14 cellular contexts compared by ENCODE assay signal in genomic region chr10:6493521-6494451, GRCh38.
DNase-seq lines count a peak whose midpoint lies in the region; ATAC-seq, FAIRE-seq and TF ChIP-seq lines count a peak whose summit lies in the region.
"Had no signal": no experiment of that assay in that cellular context is flagged by ENCODE, and none has a peak within 500 bp of the region (broad histone marks: within the 10 kb centered on the region; RNA-seq: fewer than 3 reads in every experiment).

No MANE protein-coding gene starts in this region.

- DNase-seq in A549 (ENCODE audit: low read depth in 1 of 2, low spot score in 1 of 2) = no peak
- DNase-seq in EL = peak; percentile 6
- no peak for DNase-seq in activated CD8-positive, alpha-beta T cell treated with anti-CD3 and anti-CD28 coated beads for 36 hours
- DNase-seq in foreskin keratinocyte = peak; percentile 76 to 89
- DNase-seq in left cardiac atrium = no peak
- DNase-seq: activated CD4-positive, alpha-beta T cell treated with anti-CD3 and anti-CD28 coated beads for 48 hours; activated naive CD4-positive, alpha-beta T cell treated with Interleukin-2 at 50 U/mL for 16 hours; AML-193; KG1; stimulated activated CD4-positive, alpha-beta T cell treated with anti-CD3 and anti-CD28 coated beads, Interleukin-4, amount 100 ng/mL, for 4 hours; stimulated activated naive CD4-positive, alpha-beta T cell treated with Interleukin-2 at 50 U/mL for 16 hours had no signal

- peaks cover 56% of the 10 kb centered on the region for H3K36me3 Mint-ChIP-seq in activated CD8-positive, alpha-beta T cell treated with anti-CD3 and anti-CD28 coated beads for 36 hours (ENCODE audit: low read depth)

- no peak overlapping the region for H3K4me3 ChIP-seq in A549

- no peak for TF ChIP-seq POLR2A in A549 (IDR thresholded peaks at IDR 0.05; ENCODE audit: low read length)

- no peaks in the 10 kb centered on the region for H3K9me3 ChIP-seq in A549

- H3K9me3 Mint-ChIP-seq in activated CD8-positive, alpha-beta T cell treated with anti-CD3 and anti-CD28 coated beads for 36 hours = peaks cover under 1% of the 10 kb centered on the region

- CTCF ChIA-PET in A549 (lab: Yijun Ruan, JAX) = interaction anchor here (0.9 kb wide), 1 partner anchor 87 kb away, joined by 3 read pairs; no protein-coding TSS in a partner anchor
- CTCF ChIA-PET in activated CD8-positive, alpha-beta T cell treated with anti-CD3 and anti-CD28 coated beads for 36 hours (lab: Charles Lee) = interaction anchor here (0.8 to 4.2 kb wide), 14 partner anchors 9 to 185 kb away, joined by 3 to 27 read pairs (median 4); no protein-coding TSS in a partner anchor

- no peaks in the 10 kb centered on the region for H3K27me3 ChIP-seq in foreskin keratinocyte

- 70% methylated on average over 11 of the region's 11 CpGs for WGBS in A549 (ENCODE audit: missing lambda C conversion rate)

- no peak for TF ChIP-seq RAD21 in A549 (conservative IDR thresholded peaks at IDR 0.05 in 1 of 2, IDR thresholded peaks at IDR 0.05 in 1 of 2)

- POLR2A ChIA-PET in A549 (lab: Yijun Ruan, JAX) = no interaction called here
- POLR2A ChIA-PET in activated CD8-positive, alpha-beta T cell treated with anti-CD3 and anti-CD28 coated beads for 36 hours (lab: Charles Lee) = interaction anchor here (0.9 to 4.0 kb wide), 14 partner anchors 9 to 87 kb away, joined by 3 to 21 read pairs (median 6); partner anchors contain the start of gene PRKCQ

- H3K27ac ChIP-seq in A549 = no peak overlapping the region
- H3K27ac ChIP-seq in foreskin keratinocyte = peak overlapping the region; percentile 85

- peak in 1 of 2 experiments; percentile 30; a peak in 2 of 6 replicates for ATAC-seq in A549
- ATAC-seq in activated CD8-positive, alpha-beta T cell treated with anti-CD3 and anti-CD28 coated beads for 36 hours = peak; percentile 24
- peak; percentile 65 for ATAC-seq in foreskin keratinocyte
- ATAC-seq in HG03520 (IDR thresholded peaks at IDR 0.05; ENCODE audit: unreplicated experiment) = no peak
- ATAC-seq in GM18858 (IDR thresholded peaks at IDR 0.05; ENCODE audit: unreplicated experiment) = no peak
- no peak for ATAC-seq in HG03354 (IDR thresholded peaks at IDR 0.05; ENCODE audit: poor library complexity, severe bottlenecking, unreplicated experiment)
- no peak for ATAC-seq in left cardiac atrium

- no peak overlapping the region for H3K4me3 Mint-ChIP-seq in activated CD8-positive, alpha-beta T cell treated with anti-CD3 and anti-CD28 coated beads for 36 hours

- intact Hi-C loops in activated CD8-positive, alpha-beta T cell treated with anti-CD3 and anti-CD28 coated beads for 36 hours (cut with micrococcal nuclease) = loop anchor here (2.0 kb wide), 3 partner anchors 13 to 85 kb away; no protein-coding TSS in a partner anchor
- intact Hi-C loops in left cardiac atrium (cut with DNase I) = no loop called here

- 0 out of 3 replicates have a peak, but pooled peaks cover 4% of the 10 kb centered on the region for H3K4me1 ChIP-seq in A549
- H3K4me1 ChIP-seq in foreskin keratinocyte = peaks cover 23% of the 10 kb centered on the region

- TF ChIP-seq CTCF in A549 (IDR thresholded peaks at IDR 0.05) (no peak), foreskin keratinocyte (conservative IDR thresholded peaks at IDR 0.05) (no peak)
- TF ChIP-seq CTCF in activated CD8-positive, alpha-beta T cell treated with anti-CD3 and anti-CD28 coated beads for 36 hours (IDR thresholded peaks at IDR 0.05) = no peak

- no peak for TF ChIP-seq EP300 in A549 (IDR thresholded peaks at IDR 0.05)

- H3K4me2 ChIP-seq in A549 = peak overlapping the region; percentile 15; the same call in 1 of the 3 replicates

- FAIRE-seq in A549 (lab: Jason Lieb, UNC) = no peak

- H3K4me1 Mint-ChIP-seq in activated CD8-positive, alpha-beta T cell treated with anti-CD3 and anti-CD28 coated beads for 36 hours (ENCODE audit: low read depth) = peaks cover 28% of the 10 kb centered on the region

- no peaks in the 10 kb centered on the region for H3K27me3 Mint-ChIP-seq in activated CD8-positive, alpha-beta T cell treated with anti-CD3 and anti-CD28 coated beads for 36 hours

- no peak overlapping the region for H3K27ac Mint-ChIP-seq in activated CD8-positive, alpha-beta T cell treated with anti-CD3 and anti-CD28 coated beads for 36 hours

TF ChIP-seq in A549, 52 proteins besides CTCF, POLR2A, EP300 and RAD21 (continues in another document):
- no peak for TF ChIP-seq REST (IDR thresholded peaks at IDR 0.05)
- no peak for TF ChIP-seq JUN (IDR thresholded peaks at IDR 0.05)
- TF ChIP-seq TP53 (CRISPR knock-in tag; IDR thresholded peaks at IDR 0.05) = no peak
- no peak for TF ChIP-seq RCOR1 (IDR thresholded peaks at IDR 0.05; ENCODE audit: low read depth, low read length)
- TF ChIP-seq JUNB (IDR thresholded peaks at IDR 0.05) = no peak
- no peak for TF ChIP-seq PBX3 (IDR thresholded peaks at IDR 0.05)
- no peak for TF ChIP-seq ZC3H11A (IDR thresholded peaks at IDR 0.05)
- TF ChIP-seq HEYL (CRISPR knock-in tag; IDR thresholded peaks at IDR 0.05) = no peak
- TF ChIP-seq POLR2AphosphoS2 (conservative IDR thresholded peaks at IDR 0.05; ENCODE audit: low read length) = no peak
- no peak for TF ChIP-seq FOSB (CRISPR knock-in tag; IDR thresholded peaks at IDR 0.05)
- no peak for TF ChIP-seq EHMT2 (IDR thresholded peaks at IDR 0.05; ENCODE audit: low read depth)
- no peak for TF ChIP-seq CHD4 (IDR thresholded peaks at IDR 0.05; ENCODE audit: borderline replicate concordance)
- TF ChIP-seq USF2 (IDR thresholded peaks at IDR 0.05) = no peak
- no peak for TF ChIP-seq ZFP36 (IDR thresholded peaks at IDR 0.05; ENCODE audit: borderline replicate concordance, partially characterized antibody)
- no peak for TF ChIP-seq HMGXB4 (CRISPR knock-in tag; IDR thresholded peaks at IDR 0.05; ENCODE audit: borderline replicate concordance)
- no peak for TF ChIP-seq BHLHE40 (IDR thresholded peaks at IDR 0.05; ENCODE audit: low read depth, low read length)
- no peak for TF ChIP-seq HES2 (IDR thresholded peaks at IDR 0.05)
- no peak for TF ChIP-seq RFX5 (IDR thresholded peaks at IDR 0.05)

Comparison
In these comparisons a context has a peak if more than half of its experiments do, and no peak if none do; other contexts are left out.
1. ATAC-seq: peak in activated CD8-positive, alpha-beta T cell treated with anti-CD3 and anti-CD28 coated beads for 36 hours (single experiment) and foreskin keratinocyte (single experiment); none in HG03520 (single experiment), GM18858 (single experiment), HG03354 (single experiment) and left cardiac atrium (0 of 2).
2. DNase-seq: peak in EL (single experiment) and foreskin keratinocyte (2 of 2); none in A549 (0 of 2), activated CD8-positive, alpha-beta T cell treated with anti-CD3 and anti-CD28 coated beads for 36 hours (single experiment) and left cardiac atrium (single experiment).